Comparison of ENCODE assay signal across 1 cellular context in the genomic region with DNA sequence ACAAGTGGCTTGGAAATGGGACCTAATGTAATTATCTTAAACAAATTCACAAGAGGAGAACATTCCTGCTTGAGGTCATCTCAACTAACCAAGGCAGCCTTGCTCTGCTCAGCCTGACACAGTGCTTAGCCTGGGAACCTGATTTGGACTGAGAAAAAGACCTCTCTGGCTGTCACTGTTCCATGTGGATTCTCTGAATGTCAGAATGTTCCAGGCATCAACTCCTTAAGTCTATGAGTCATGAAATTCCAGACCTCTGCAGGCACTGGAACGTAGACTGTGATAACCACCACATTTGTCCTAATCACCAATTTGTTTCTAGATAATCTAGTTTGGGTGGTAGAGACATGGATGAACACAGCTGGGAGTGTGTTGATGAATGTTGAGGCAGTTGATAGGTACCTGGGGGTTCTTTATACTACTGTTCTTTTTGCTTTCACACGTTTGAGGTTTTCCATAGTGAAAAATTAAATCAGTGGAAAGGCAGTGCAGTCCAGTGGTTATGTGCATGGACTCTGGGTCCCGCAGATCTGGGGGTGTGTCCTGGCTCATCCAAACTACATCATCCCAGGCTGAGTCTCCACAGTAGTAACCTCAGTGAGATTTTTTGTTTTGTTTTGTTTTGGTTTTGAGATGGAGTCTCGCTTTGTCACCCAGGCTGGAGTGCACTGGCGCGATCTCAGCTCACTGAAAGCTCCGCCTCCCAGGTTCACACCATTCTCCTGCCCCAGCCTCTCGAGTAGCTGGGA.
TF ChIP-seq lines count a peak whose summit lies in the region.

No MANE protein-coding gene starts in this region.

TF ChIP-seq in IMR-90, 13 proteins besides CTCF, POLR2A, EP300 and RAD21 (continued from another document):
- TF ChIP-seq RFX5 (IDR thresholded peaks at IDR 0.05; ENCODE audit: low read depth, low read length) (no peak), MXI1 (IDR thresholded peaks at IDR 0.05; ENCODE audit: borderline replicate concordance, low read depth, low read length) (peak; percentile 76; the same call in 1 of the 2 replicates)
TF ChIP-seq in IMR-90: peak in this region for 2.
